Comparison of ENCODE assay signal across 7 cellular contexts in genomic region chr17:16839242-16840175, GRCh38.
DNase-seq lines count a peak whose midpoint lies in the region; ATAC-seq, FAIRE-seq and TF ChIP-seq lines count a peak whose summit lies in the region.
"Not testable (repeated sequence)": the region's sequence is repeated elsewhere in the genome, so short reads cannot be mapped to it uniquely, and the experiment has no call there.

No MANE protein-coding gene starts in this region.

- POLR2A ChIA-PET in HepG2 (lab: Yijun Ruan, JAX), result not testable (repeated sequence)

- not testable (repeated sequence) for H3K27me3 Mint-ChIP-seq in chondrocyte (ENCODE audit: low read depth); natural killer cell treated with Interleukin-12 subunit alpha and Interleukin-12 subunit beta and Interleukin-15 and Interleukin-18, amount 100 ng/mL, for 72 hours

- H3K36me3 Mint-ChIP-seq in chondrocyte (ENCODE audit: low read depth); natural killer cell treated with Interleukin-12 subunit alpha and Interleukin-12 subunit beta and Interleukin-15 and Interleukin-18, amount 100 ng/mL, for 72 hours; stimulated activated effector memory CD8-positive, alpha-beta T cell treated with anti-CD3 and anti-CD28 coated beads, Interleukin-12 subunit alpha, Interleukin-12 subunit beta, amount 100 ng/mL, for 72 hours: not testable (repeated sequence)

- WGBS in HepG2 (ENCODE audit: low lambda C conversion rate), result no CpG with 5 or more reads among the region's 16 CpGs
- WGBS in upper lobe of left lung, 2 donors, result 67% methylated on average over 6 of the region's 16 CpGs; no CpG with 5 or more reads in 1 of the 2 donors

- H3K4me3 Mint-ChIP-seq in chondrocyte (ENCODE audit: unreplicated experiment); natural killer cell treated with Interleukin-12 subunit alpha and Interleukin-12 subunit beta and Interleukin-15 and Interleukin-18, amount 100 ng/mL, for 72 hours; stimulated activated effector memory CD8-positive, alpha-beta T cell treated with anti-CD3 and anti-CD28 coated beads, Interleukin-12 subunit alpha, Interleukin-12 subunit beta, amount 100 ng/mL, for 72 hours: not testable (repeated sequence)

- ATAC-seq in RWPE2 (ENCODE audit: low read depth), result peak; percentile 34; the same call in 2 of the 3 replicates
- ATAC-seq in HepG2, result peak; percentile 37
- ATAC-seq in natural killer cell treated with Interleukin-12 subunit alpha and Interleukin-12 subunit beta and Interleukin-15 and Interleukin-18, amount 100 ng/mL, for 72 hours, result peak; percentile 41 to 56
- peak; percentile 33 for ATAC-seq in stimulated activated effector memory CD8-positive, alpha-beta T cell treated with anti-CD3 and anti-CD28 coated beads, Interleukin-12 subunit alpha, Interleukin-12 subunit beta, amount 100 ng/mL, for 72 hours
- peak; percentile 40 to 68 for ATAC-seq in upper lobe of left lung (ENCODE audit: low FRiP score in 2 of 2)

- H3K9me3 ChIP-seq in RWPE2 (ENCODE audit: severe bottlenecking); HepG2 (ENCODE audit: low read length); upper lobe of left lung: not testable (repeated sequence)

- H3K4me3 ChIP-seq in RWPE2 (ENCODE audit: severe bottlenecking); HepG2 (replicated peaks in 1 of 3; ENCODE audit: insufficient read depth in 1 of 3, low read depth in 2 of 3, low read length in 3 of 3); upper lobe of left lung: not testable (repeated sequence)

- not testable (repeated sequence) for BruUV-seq in HepG2 (replicated peaks; lab: Mats Ljungman, UMichigan)

- TF ChIP-seq EP300 in HepG2 (IDR thresholded peaks at IDR 0.05; ENCODE audit: low read depth in 2 of 2, low read length in 2 of 2); HepG2 (CRISPR knock-in tag; IDR thresholded peaks at IDR 0.05; ENCODE audit: borderline replicate concordance); upper lobe of left lung (IDR thresholded peaks at IDR 0.05): not testable (repeated sequence)

- in situ Hi-C loops in HepG2 (cut with HindIII; ENCODE audit: extremely low pct_ligation_motif_present, low pct_unique_long_range_greater_than_20kb), result not testable (repeated sequence)

- not testable (repeated sequence) for H3K4me1 ChIP-seq in RWPE2 (ENCODE audit: insufficient read depth, poor library complexity, severe bottlenecking); HepG2 (ENCODE audit: insufficient read depth, low read length); upper lobe of left lung

- not testable (repeated sequence) for TF ChIP-seq CTCF in RWPE2 (IDR thresholded peaks at IDR 0.05; ENCODE audit: poor library complexity, severe bottlenecking); chondrocyte (IDR thresholded peaks at IDR 0.05); HepG2 (CRISPR knock-in tag; IDR thresholded peaks at IDR 0.05); upper lobe of left lung (IDR thresholded peaks at IDR 0.05)

- H3K9me3 Mint-ChIP-seq in chondrocyte (ENCODE audit: low read depth); natural killer cell treated with Interleukin-12 subunit alpha and Interleukin-12 subunit beta and Interleukin-15 and Interleukin-18, amount 100 ng/mL, for 72 hours; stimulated activated effector memory CD8-positive, alpha-beta T cell treated with anti-CD3 and anti-CD28 coated beads, Interleukin-12 subunit alpha, Interleukin-12 subunit beta, amount 100 ng/mL, for 72 hours: not testable (repeated sequence)

- H3K4me1 Mint-ChIP-seq in chondrocyte (ENCODE audit: low read depth); natural killer cell treated with Interleukin-12 subunit alpha and Interleukin-12 subunit beta and Interleukin-15 and Interleukin-18, amount 100 ng/mL, for 72 hours (ENCODE audit: low read depth in 2 of 2); stimulated activated effector memory CD8-positive, alpha-beta T cell treated with anti-CD3 and anti-CD28 coated beads, Interleukin-12 subunit alpha, Interleukin-12 subunit beta, amount 100 ng/mL, for 72 hours: not testable (repeated sequence)

- H3K79me2 ChIP-seq in HepG2 (ENCODE audit: insufficient read depth, low read length), result not testable (repeated sequence)

- intact Hi-C loops in head of caudate nucleus (cut with DNase I); HepG2 (cut with micrococcal nuclease; ENCODE audit: unreplicated experiment): not testable (repeated sequence)

- H2AFZ ChIP-seq in HepG2 (ENCODE audit: low read length), result not testable (repeated sequence)

- H4K20me1 ChIP-seq in HepG2 (ENCODE audit: insufficient read depth, low read length), result not testable (repeated sequence)

- not testable (repeated sequence) for H3K27ac ChIP-seq in RWPE2 (ENCODE audit: poor library complexity, severe bottlenecking); HepG2 (ENCODE audit: extremely low read length, insufficient read depth, low read length); upper lobe of left lung

- not testable (repeated sequence) for DNase-seq in RWPE2 (ENCODE audit: low spot score); HepG2 (ENCODE audit: low spot score); natural killer cell treated with Interleukin-12 subunit alpha and Interleukin-12 subunit beta and Interleukin-15 and Interleukin-18, amount 100 ng/mL, for 72 hours (ENCODE audit: low spot score); stimulated activated effector memory CD8-positive, alpha-beta T cell treated with anti-CD3 and anti-CD28 coated beads, Interleukin-12 subunit alpha, Interleukin-12 subunit beta, amount 100 ng/mL, for 72 hours (ENCODE audit: low spot score in 2 of 2); upper lobe of left lung
- DNase-seq in chondrocyte (ENCODE audit: low spot score), result peak; percentile 27
- DNase-seq in head of caudate nucleus, result peak; percentile 14 to 90 (median 68)

- H3K27ac Mint-ChIP-seq in chondrocyte (ENCODE audit: unreplicated experiment); natural killer cell treated with Interleukin-12 subunit alpha and Interleukin-12 subunit beta and Interleukin-15 and Interleukin-18, amount 100 ng/mL, for 72 hours; stimulated activated effector memory CD8-positive, alpha-beta T cell treated with anti-CD3 and anti-CD28 coated beads, Interleukin-12 subunit alpha, Interleukin-12 subunit beta, amount 100 ng/mL, for 72 hours: not testable (repeated sequence)

- not testable (repeated sequence) for H3K36me3 ChIP-seq in RWPE2 (ENCODE audit: low read depth); HepG2 (replicated peaks in 1 of 2; ENCODE audit: control insufficient read depth in 1 of 2, insufficient read depth in 2 of 2, low read length in 2 of 2); upper lobe of left lung

- TF ChIP-seq RAD21 in HepG2 (CRISPR knock-in tag; IDR thresholded peaks at IDR 0.05), result not testable (repeated sequence)

- CTCF ChIA-PET in HepG2 (lab: Yijun Ruan, JAX; ENCODE audit: low intra/inter-chr PET ratio, low total read pairs), result not testable (repeated sequence)

- not testable (repeated sequence) for TF ChIP-seq POLR2A in HepG2 (IDR thresholded peaks at IDR 0.05; ENCODE audit: insufficient read depth in 1 of 2, low read depth in 2 of 2, low read length in 2 of 2); upper lobe of left lung (IDR thresholded peaks at IDR 0.05)

- H3K4me2 ChIP-seq in HepG2 (ENCODE audit: low read depth, low read length), result not testable (repeated sequence)

- H3K27me3 ChIP-seq in RWPE2 (ENCODE audit: insufficient read depth, poor library complexity, severe bottlenecking); HepG2 (ENCODE audit: control insufficient read depth in 1 of 2, insufficient read depth in 2 of 2, low read length in 2 of 2); upper lobe of left lung: not testable (repeated sequence)

- H3K9ac ChIP-seq in HepG2 (ENCODE audit: insufficient read depth, low read depth, low read length), result not testable (repeated sequence)

- not testable (repeated sequence) for FAIRE-seq in HepG2 (lab: Jason Lieb, UNC)
